8 cellular contexts compared by ENCODE assay signal in genomic region chr4:5051210-5051691, GRCh38. TPM values are rescaled to one million over a fixed set of nuclear protein-coding genes. Genes with fewer than 3 reads are reported as not detected.
DNase-seq lines count a peak whose midpoint lies in the region; ATAC-seq and TF ChIP-seq lines count a peak whose summit lies in the region.

Gene STK32B (plus strand): TSS chr4:5051480.

- CTCF ChIA-PET in activated naive CD4-positive, alpha-beta T cell treated with anti-CD3 and anti-CD28 coated beads for 36 hours (lab: Charles Lee) = interaction anchor here (1.4 kb wide), 1 partner anchor 16 kb away, joined by 6 read pairs; no protein-coding TSS in a partner anchor
- CTCF ChIA-PET in MCF 10A (lab: Yijun Ruan, JAX) = interaction anchor here (0.6 to 1.1 kb wide), 4 partner anchors 11 to 320 kb away, joined by 3 to 8 read pairs (median 4); no protein-coding TSS in a partner anchor

- ATAC-seq in sciatic nerve (peak; percentile 85), HG02798 (IDR thresholded peaks at IDR 0.05; ENCODE audit: poor library complexity, unreplicated experiment) (no peak), GM18511 (IDR thresholded peaks at IDR 0.05; ENCODE audit: unreplicated experiment) (no peak)

- H3K4me1 Mint-ChIP-seq in activated naive CD4-positive, alpha-beta T cell treated with anti-CD3 and anti-CD28 coated beads for 36 hours (ENCODE audit: low read depth) = peaks cover 8% of the 10 kb centered on the region
- no peaks in the 10 kb centered on the region for H3K4me1 Mint-ChIP-seq in MCF 10A (ENCODE audit: insufficient read depth, unreplicated experiment)

- H3K9me3 ChIP-seq in iPS-18c (ENCODE audit: control insufficient read depth, insufficient read depth, low read length) = peaks cover 4% of the 10 kb centered on the region

- peak within 1 kb of the TSS; percentile 55 for H3K4me3 Mint-ChIP-seq in activated naive CD4-positive, alpha-beta T cell treated with anti-CD3 and anti-CD28 coated beads for 36 hours
- H3K4me3 Mint-ChIP-seq in MCF 10A (ENCODE audit: unreplicated experiment) = peak within 1 kb of the TSS; percentile 68

- intact Hi-C loops in activated naive CD4-positive, alpha-beta T cell treated with anti-CD3 and anti-CD28 coated beads for 36 hours (cut with micrococcal nuclease) = no loop called here
- intact Hi-C loops in MCF 10A (cut with micrococcal nuclease) (loop anchor here (2.0 to 10.0 kb wide), 3 partner anchors 92 to 664 kb away; partner anchors contain the start of gene EVC), sciatic nerve (cut with DNase I) (no loop called here)

- DNase-seq in activated naive CD4-positive, alpha-beta T cell treated with anti-CD3 and anti-CD28 coated beads for 36 hours = peak; percentile 36
- no peak for DNase-seq in activated naive CD4-positive, alpha-beta T cell (lab: John Stamatoyannopoulos, UW)
- DNase-seq in NCI-H460 (ENCODE audit: extremely low read depth, low read depth) = peak; percentile 33
- peak; percentile 45 for DNase-seq in MCF 10A (ENCODE audit: unreplicated experiment)
- DNase-seq in sciatic nerve (ENCODE audit: low spot score) = peak; percentile 78

- BruUV-seq in MCF 10A (replicated peaks; lab: Mats Ljungman, UMichigan) = no TSS peak

- no peak for TF ChIP-seq CTCF in MCF 10A (IDR thresholded peaks at IDR 0.05; ENCODE audit: unreplicated experiment)

- POLR2A ChIA-PET in MCF 10A (lab: Yijun Ruan, JAX) = no interaction called here

- H3K4me3 ChIP-seq in iPS-18c (ENCODE audit: insufficient read depth, low read depth, low read length) = peak within 1 kb of the TSS; percentile 73

- no peaks in the 10 kb centered on the region for H3K36me3 Mint-ChIP-seq in activated naive CD4-positive, alpha-beta T cell treated with anti-CD3 and anti-CD28 coated beads for 36 hours (ENCODE audit: low read depth)
- no peaks in the 10 kb centered on the region for H3K36me3 Mint-ChIP-seq in MCF 10A (ENCODE audit: insufficient read depth, unreplicated experiment)

- H3K27ac Mint-ChIP-seq in activated naive CD4-positive, alpha-beta T cell treated with anti-CD3 and anti-CD28 coated beads for 36 hours = no peak within 1 kb of the TSS
- no peak within 1 kb of the TSS for H3K27ac Mint-ChIP-seq in MCF 10A (ENCODE audit: low read depth, unreplicated experiment)

- peaks cover 47% of the 10 kb centered on the region for H3K27me3 Mint-ChIP-seq in activated naive CD4-positive, alpha-beta T cell treated with anti-CD3 and anti-CD28 coated beads for 36 hours (ENCODE audit: low read depth)
- H3K27me3 Mint-ChIP-seq in MCF 10A (ENCODE audit: insufficient read depth, unreplicated experiment) = no peaks in the 10 kb centered on the region

- H3K9me3 Mint-ChIP-seq in activated naive CD4-positive, alpha-beta T cell treated with anti-CD3 and anti-CD28 coated beads for 36 hours = no peaks in the 10 kb centered on the region
- H3K9me3 Mint-ChIP-seq in MCF 10A (ENCODE audit: unreplicated experiment) = no peaks in the 10 kb centered on the region

RNA-seq across cellular contexts. Expression of gene STK32B, which starts in this region (rescaled TPM):
- total RNA-seq in activated naive CD4-positive, alpha-beta T cell treated with anti-CD3 and anti-CD28 coated beads for 36 hours = not detected
- total RNA-seq in NCI-H460 (2014; rRNA removed; shearing (Covaris generic)) = 1.5 and 1.6 TPM in 2 replicates
- polyA plus RNA-seq in NCI-H460 (2014; cell fraction: nucleus; rRNA removed) = 2.1 and 2.2 TPM in 2 replicates
- total RNA-seq in MCF 10A (2022) (not detected in 2 replicates), sciatic nerve (1.6 TPM)

Comparison
In these comparisons a context has a peak if more than half of its experiments do, and no peak if none do; other contexts are left out.
1. Peak in DNase-seq in activated naive CD4-positive, alpha-beta T cell treated with anti-CD3 and anti-CD28 coated beads for 36 hours; RNA of the gene not detected or under 1 TPM.
2. Peak in DNase-seq in MCF 10A; RNA of the gene not detected or under 1 TPM.
3. DNase-seq: peak in NCI-H460 (single experiment) and sciatic nerve (single experiment); none in activated naive CD4-positive, alpha-beta T cell (0 of 4).